19 cellular contexts compared by ENCODE assay signal in the genomic region with DNA sequence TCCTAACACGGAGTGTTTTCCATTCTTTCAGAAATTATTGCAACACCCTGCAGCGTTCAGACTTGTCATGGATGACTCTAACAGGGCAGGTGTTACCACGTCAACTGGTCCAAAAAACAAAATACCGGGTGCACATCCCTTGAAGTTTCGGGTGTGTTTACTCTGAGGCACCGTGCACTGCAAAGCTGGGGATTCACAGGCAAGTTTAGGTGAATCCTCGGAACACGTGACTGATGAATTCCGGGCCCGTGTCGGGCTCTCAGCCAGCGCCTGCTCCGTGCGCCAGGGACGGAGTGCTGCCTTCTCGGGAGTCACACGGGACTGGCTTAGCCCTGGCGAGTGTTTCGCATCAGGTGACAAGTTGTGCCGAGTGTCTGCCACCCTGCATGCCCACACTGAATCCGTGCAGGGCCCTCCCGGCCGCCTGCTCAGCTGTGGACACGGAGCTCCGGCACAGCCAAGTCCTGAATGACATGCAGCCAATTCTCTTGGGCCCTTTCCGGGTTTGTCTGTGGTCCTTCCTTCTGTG.
DNase-seq lines count a peak whose midpoint lies in the region; ATAC-seq, FAIRE-seq and TF ChIP-seq lines count a peak whose summit lies in the region.
"Had no signal": no experiment of that assay in that cellular context is flagged by ENCODE, and none has a peak within 500 bp of the region (broad histone marks: within the 10 kb centered on the region; RNA-seq: fewer than 3 reads in every experiment).

No MANE protein-coding gene starts in this region.

- H3K4me3 ChIP-seq in keratinocyte (ENCODE audit: control insufficient read depth in 2 of 3, extremely low read depth in 1 of 3, insufficient read depth in 2 of 3, low read depth in 1 of 3, low read length in 3 of 3) (peak overlapping the region; percentile 30 to 33 (median 31)), uterus (no peak overlapping the region)
- H3K4me3 ChIP-seq: PC-9 had no signal

- TF ChIP-seq POLR2A in uterus (IDR thresholded peaks at IDR 0.05): no peak

- peak; percentile 99 for FAIRE-seq in keratinocyte (lab: Jason Lieb, UNC)
- FAIRE-seq: D721Med, GM12891, urothelium cell line had no signal

- H2AFZ ChIP-seq in keratinocyte (ENCODE audit: control insufficient read depth, low read length): peak overlapping the region; percentile 58
- H2AFZ ChIP-seq: PC-9 had no signal

- intact Hi-C loops in uterus (cut with DNase I; ENCODE audit: low total_unique reads): no loop called here

- H3K4me1 ChIP-seq in keratinocyte (ENCODE audit: control insufficient read depth, extremely low read depth, insufficient read depth, low read length) (peaks cover 30% of the 10 kb centered on the region), uterus (no peaks in the 10 kb centered on the region)

- H3K27me3 ChIP-seq in keratinocyte (ENCODE audit: control insufficient read depth, extremely low read depth, insufficient read depth, low read length) (no peaks in the 10 kb centered on the region), uterus (no peaks in the 10 kb centered on the region)
- H3K27me3 ChIP-seq: brain microvascular endothelial cell had no signal

- peaks cover 5% of the 10 kb centered on the region for H3K9me3 ChIP-seq in keratinocyte (ENCODE audit: control insufficient read depth, low read depth, low read length)
- no peaks in the 10 kb centered on the region for H3K9me3 ChIP-seq in uterus

- H3K9me1 ChIP-seq in keratinocyte (ENCODE audit: control insufficient read depth, extremely low read depth, insufficient read depth, low read length): no peaks in the 10 kb centered on the region

- no peaks in the 10 kb centered on the region for H3K36me3 ChIP-seq in keratinocyte (ENCODE audit: control insufficient read depth in 2 of 2, extremely low read depth in 1 of 2, insufficient read depth in 2 of 2, low read length in 2 of 2)
- H3K36me3 ChIP-seq in uterus: no peaks in the 10 kb centered on the region
- H3K36me3 ChIP-seq: brain microvascular endothelial cell had no signal

- ATAC-seq in esophagus mucosa: peak; percentile 95
- ATAC-seq in HG03469 (IDR thresholded peaks at IDR 0.05; ENCODE audit: unreplicated experiment): no peak
- ATAC-seq: HCT116, SK-N-SH treated with all-trans-retinoic acid at 6 μM for 48 hours had no signal

- peak; percentile 90 for DNase-seq in RWPE1 (ENCODE audit: low spot score)
- DNase-seq in keratinocyte (ENCODE audit: low read depth, low spot score): peak; percentile 87
- DNase-seq in uterus: peak; percentile 21 to 41
- no peak for DNase-seq in stimulated activated CD4-positive, alpha-beta T cell treated with anti-CD3 and anti-CD28 coated beads, Interleukin-1b, Interleukin-23, amount 100 ng/mL, for 48 hours
- DNase-seq in middle frontal gyrus (ENCODE audit: extremely low spot score, low spot score): no peak
- DNase-seq: activated CD4-positive, CD25-positive, alpha-beta regulatory T cell treated with anti-CD3 and anti-CD28 coated beads, Interleukin-2, amount 50 U/mL, for 72 hours; brain microvascular endothelial cell; dorsolateral prefrontal cortex; immature natural killer cell; NCI-H1048; PC-9; T1000 had no signal

- TF ChIP-seq CTCF in RWPE1 (conservative IDR thresholded peaks at IDR 0.05; ENCODE audit: low read depth) (no peak), keratinocyte (optimal IDR thresholded peaks at IDR 0.05 in 1 of 3, IDR thresholded peaks at IDR 0.05 in 1 of 3, conservative IDR thresholded peaks at IDR 0.05 in 1 of 3; ENCODE audit: extremely low read depth in 1 of 3, insufficient read depth in 2 of 3, low read length in 3 of 3) (no peak), uterus (IDR thresholded peaks at IDR 0.05) (no peak)

- no peaks in the 10 kb centered on the region for H3K79me2 ChIP-seq in keratinocyte (ENCODE audit: control insufficient read depth, insufficient read depth, low read length)

- peak overlapping the region; percentile 99 for H3K27ac ChIP-seq in RWPE1
- H3K27ac ChIP-seq in keratinocyte (ENCODE audit: control insufficient read depth, insufficient read depth, low read length): peak overlapping the region; percentile 96
- H3K27ac ChIP-seq in uterus: peak overlapping the region in 1 of 2 donors; percentile 67
- H3K27ac ChIP-seq: brain microvascular endothelial cell, dorsolateral prefrontal cortex, PC-9 had no signal

- dilution Hi-C loops in keratinocyte (cut with MboI; ENCODE audit: extremely low pct_ligation_motif_present, low sequenced_read_pairs): no loop called here

- H3K9ac ChIP-seq in keratinocyte (ENCODE audit: control insufficient read depth, extremely low read depth, insufficient read depth, low read length): peak overlapping the region; percentile 86

- H4K20me1 ChIP-seq in keratinocyte (ENCODE audit: control insufficient read depth, extremely low read depth, insufficient read depth, low read length): no peaks in the 10 kb centered on the region

- POLR2A ChIA-PET in RWPE1 (lab: Yijun Ruan, JAX; ENCODE audit: low non-redundant PET): no interaction called here

- CTCF ChIA-PET in RWPE1 (lab: Yijun Ruan, JAX): interaction anchor here (0.5 to 0.6 kb wide), 2 partner anchors 66 to 929 kb away, joined by 3 read pairs; a partner anchor contains a TSS

- peak overlapping the region; percentile 64 for H3K4me2 ChIP-seq in keratinocyte (ENCODE audit: control insufficient read depth, extremely low read depth, insufficient read depth, low read depth, low read length)
- H3K4me2 ChIP-seq: PC-9 had no signal

Comparison
In these comparisons a context has a peak if more than half of its experiments do, and no peak if none do; other contexts are left out.
1. DNase-seq: peak in RWPE1 (single experiment), keratinocyte (single experiment) and uterus (2 of 2); none in stimulated activated CD4-positive, alpha-beta T cell treated with anti-CD3 and anti-CD28 coated beads, Interleukin-1b, Interleukin-23, amount 100 ng/mL, for 48 hours (single experiment) and middle frontal gyrus (single experiment).
2. H3K4me3 ChIP-seq: peak in keratinocyte (3 of 3); none in uterus (0 of 2).